ENCODE assay signal across 26 cellular contexts in the genomic region with DNA sequence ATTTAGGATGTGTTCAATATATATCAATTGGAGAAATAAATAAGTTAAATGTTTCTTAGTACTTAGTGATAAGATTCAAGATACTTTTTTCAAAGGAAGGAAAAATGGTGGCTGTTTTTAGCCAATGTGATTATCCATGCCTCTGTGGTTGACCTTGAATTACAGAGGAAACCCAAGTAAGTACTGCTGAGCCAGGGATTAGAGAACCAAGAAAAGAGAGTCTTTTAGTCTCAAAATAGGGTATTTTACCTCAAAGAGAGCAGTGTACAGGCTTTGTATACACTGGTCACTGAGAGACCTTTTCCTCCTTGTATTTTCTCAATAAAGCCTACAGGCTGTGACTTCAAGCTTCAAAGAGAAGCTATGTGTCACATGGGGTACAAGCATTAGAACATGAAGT.
"Had no signal": no experiment of that assay in that cellular context is flagged by ENCODE, and none has a peak within 500 bp of the region (broad histone marks: within the 10 kb centered on the region; RNA-seq: fewer than 3 reads in every experiment).

No MANE protein-coding gene starts in this region.

- H3K9me3 ChIP-seq: stomach, suprapubic skin, testis, thoracic aorta, thyroid gland, tibial artery, tibial nerve, transverse colon, upper lobe of left lung, upper lobe of right lung, uterus, vagina had no signal

- DNase-seq: stimulated activated CD4-positive, alpha-beta T cell treated with anti-CD3 and anti-CD28 coated beads, Interleukin-2, amount 100 ng/mL, for 48 hours; stimulated activated CD4-positive, alpha-beta T cell treated with anti-CD3 and anti-CD28 coated beads, Interleukin-4, amount 100 ng/mL, for 1 hour; stimulated activated CD4-positive, alpha-beta T cell treated with anti-CD3 and anti-CD28 coated beads, Interleukin-4, amount 100 ng/mL, for 24 hours; stimulated activated CD4-positive, alpha-beta T cell treated with anti-CD3 and anti-CD28 coated beads, Interleukin-4, amount 100 ng/mL, for 4 hours; stimulated activated CD8-positive, alpha-beta memory T cell treated with anti-CD3 and anti-CD28 coated beads, Interleukin-4, amount 100 ng/mL, for 48 hours; stimulated activated naive B cell treated with anti-CD40 and anti-IgM and Interleukin-4, amounts not matched to agents 10 μg/mL and 1 μg/mL and 100 μg/mL, for 72 hours; stimulated activated naive CD4-positive, alpha-beta T cell; stimulated activated naive CD4-positive, alpha-beta T cell treated with Interleukin-2 at 50 U/mL for 16 hours; stimulated activated naive CD8-positive, alpha-beta T cell treated with anti-CD3 and anti-CD28 coated beads, Interleukin-15, amount 100 ng/mL, for 72 hours; stimulated activated naive CD8-positive, alpha-beta T cell treated with anti-CD3 and anti-CD28 coated beads, Interleukin-15, Interleukin-2, amounts not matched to agents 100 U/mL and 50 U/mL, for 24 hours; stomach; substantia nigra; testis; thyroid gland; tibial artery; transverse colon; trophoblast cell; upper lobe of left lung; upper lobe of right lung; uterus had no signal

- H3K4me3 ChIP-seq: stomach, suprapubic skin, testis, thoracic aorta, thyroid gland, tibial artery, tibial nerve, transverse colon, upper lobe of left lung, upper lobe of right lung, uterus, vagina had no signal

- H3K36me3 ChIP-seq: stomach, suprapubic skin, thoracic aorta, thyroid gland, tibial artery, tibial nerve, transverse colon, upper lobe of left lung, upper lobe of right lung, uterus, vagina had no signal

- ATAC-seq: stimulated activated effector memory CD8-positive, alpha-beta T cell treated with anti-CD3 and anti-CD28 coated beads, Interleukin-12 subunit alpha, Interleukin-12 subunit beta, amount 100 ng/mL, for 72 hours; stimulated activated memory B cell treated with anti-CD40 and anti-IgM and Interleukin-4, amounts not matched to agents 10 μg/mL and 1 μg/mL and 100 μg/mL, for 72 hours; stimulated activated naive B cell treated with anti-CD40 and anti-IgM and Interleukin-4, amounts not matched to agents 10 μg/mL and 1 μg/mL and 100 μg/mL, for 72 hours; stimulated activated naive CD8-positive, alpha-beta T cell treated with anti-CD3 and anti-CD28 coated beads, Interleukin-15, amount 100 ng/mL, for 72 hours; stimulated activated naive CD8-positive, alpha-beta T cell treated with anti-CD3 and anti-CD28 coated beads, Interleukin-15, Interleukin-2, amounts not matched to agents 100 U/mL and 50 U/mL, for 24 hours; upper lobe of right lung had no signal

- H3K27ac ChIP-seq: stomach, suprapubic skin, testis, thoracic aorta, thyroid gland, tibial artery, tibial nerve, transverse colon, upper lobe of left lung, upper lobe of right lung, uterus, vagina had no signal

- H3K4me1 ChIP-seq: stomach, suprapubic skin, testis, thyroid gland, tibial artery, tibial nerve, transverse colon, upper lobe of left lung, upper lobe of right lung, uterus, vagina had no signal

- H3K27me3 ChIP-seq: stomach, suprapubic skin, testis, thyroid gland, tibial artery, tibial nerve, transverse colon, upper lobe of left lung, upper lobe of right lung, uterus, vagina had no signal
